17 cellular contexts compared by ENCODE assay signal in the genomic region with DNA sequence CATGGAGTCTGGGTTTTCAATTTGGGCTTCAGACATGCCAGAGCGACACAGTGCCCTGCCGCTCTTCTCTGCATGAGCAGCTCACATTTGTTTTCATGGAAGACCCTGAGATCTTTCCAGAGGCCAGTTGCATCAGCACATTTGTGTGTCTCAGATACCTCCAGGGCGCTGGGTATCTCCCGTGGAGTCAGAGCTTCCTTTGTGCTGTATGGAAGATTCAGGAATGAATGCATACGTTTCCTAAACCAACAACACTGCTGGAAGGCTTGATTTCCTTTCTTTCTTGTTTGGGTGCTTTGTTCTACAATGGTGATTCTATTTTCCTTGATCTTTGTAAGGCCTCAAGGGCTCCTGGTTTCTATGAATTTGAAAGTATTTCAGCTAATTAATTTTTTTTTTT.
A peak's percentile ranks its signal among the peaks of the same experiment; 100 is the strongest.
DNase-seq lines count a peak whose midpoint lies in the region; ATAC-seq and TF ChIP-seq lines count a peak whose summit lies in the region.
"Had no signal": no experiment of that assay in that cellular context is flagged by ENCODE, and none has a peak within 500 bp of the region (broad histone marks: within the 10 kb centered on the region; RNA-seq: fewer than 3 reads in every experiment).

No MANE protein-coding gene starts in this region.

- peaks cover 10% of the 10 kb centered on the region for H3K4me1 Mint-ChIP-seq in GM23338
- H3K4me1 Mint-ChIP-seq: CD4-positive, CD25-positive, alpha-beta regulatory T cell; CD8-positive, alpha-beta memory T cell had no signal

- peaks cover 7% of the 10 kb centered on the region; the same call in 1 of the 2 replicates for H3K9me2 ChIP-seq in GM23338 (ENCODE audit: insufficient read depth)

- no peak overlapping the region for H3K4me3 Mint-ChIP-seq in GM23338
- H3K4me3 Mint-ChIP-seq: CD4-positive, CD25-positive, alpha-beta regulatory T cell; CD8-positive, alpha-beta memory T cell; HFFc6 had no signal

- TF ChIP-seq CTCF in GM23338 (conservative IDR thresholded peaks at IDR 0.05; ENCODE audit: low read depth in 2 of 2), result no peak
- no peak for TF ChIP-seq CTCF in uterus (IDR thresholded peaks at IDR 0.05)

- TF ChIP-seq POLR2A in uterus (IDR thresholded peaks at IDR 0.05), result no peak

- intact Hi-C loops in uterus (cut with DNase I; ENCODE audit: low total_unique reads), result no loop called here

- peak overlapping the region; percentile 23 for H4K8ac ChIP-seq in trophoblast cell (ENCODE audit: low read depth, low read length)

- H3F3A ChIP-seq in GM23338 (replicated peaks; ENCODE audit: low read depth), result no peaks in the 10 kb centered on the region

- H3K27ac ChIP-seq in GM23338 (ENCODE audit: low read depth) (no peak overlapping the region), trophoblast cell (ENCODE audit: low read depth, low read length) (no peak overlapping the region), uterus (no peak overlapping the region)
- H3K27ac ChIP-seq: C4-2B, GM23248 had no signal

- in situ Hi-C loops in SK-MEL-5 (cut with HindIII; ENCODE audit: low pct_unique_long_range_greater_than_20kb, low sequenced_read_pairs), result no loop called here

- H3K4ac ChIP-seq in trophoblast cell (ENCODE audit: low read depth, low read length), result no peak overlapping the region

- no peak overlapping the region for H3K4me3 ChIP-seq in GM23338
- no peak overlapping the region for H3K4me3 ChIP-seq in trophoblast cell (ENCODE audit: low read depth, low read length)
- H3K4me3 ChIP-seq in uterus, result no peak overlapping the region
- H3K4me3 ChIP-seq: GM23248, HAP-1 had no signal

- DNase-seq in GM23338 (ENCODE audit: low spot score) (peak; percentile 19), SK-MEL-5 (ENCODE audit: low read depth, low spot score) (peak; percentile 71), islet precursor cell (peak; percentile 60), trophoblast cell (no peak), uterus (no peak), HUDEP-2 (lab: John Stamatoyannopoulos, UW; ENCODE audit: unreplicated experiment in 76 of 76) (no peak)
- DNase-seq: CD4-positive, CD25-positive, alpha-beta regulatory T cell; CD8-positive, alpha-beta memory T cell; DMS 273 treated with DMSO at 0.1 percent for 48 hours; DMS79; EL; GF-D8; GM23248; HFFc6 had no signal

- H3K4me1 ChIP-seq in GM23338 (ENCODE audit: insufficient read depth), result no peaks in the 10 kb centered on the region
- no peaks in the 10 kb centered on the region for H3K4me1 ChIP-seq in trophoblast cell (ENCODE audit: control insufficient read depth in 1 of 2, insufficient read depth in 2 of 2, low read length in 2 of 2)
- no peaks in the 10 kb centered on the region for H3K4me1 ChIP-seq in uterus
- H3K4me1 ChIP-seq: HAP-1 had no signal

- H3K4me2 ChIP-seq in GM23338 (no peak overlapping the region), trophoblast cell (ENCODE audit: low read length) (no peak overlapping the region)

- no peak overlapping the region for H3K18ac ChIP-seq in trophoblast cell (ENCODE audit: low read length)

- H3K27me3 Mint-ChIP-seq in GM23338 (ENCODE audit: insufficient read depth, low read depth, poor library complexity), result peaks cover 2% of the 10 kb centered on the region
- H3K27me3 Mint-ChIP-seq: CD4-positive, CD25-positive, alpha-beta regulatory T cell had no signal

- no peak overlapping the region for H3K9ac ChIP-seq in trophoblast cell (ENCODE audit: low read length)
- H3K9ac ChIP-seq: GM23248 had no signal

- no peak overlapping the region for H3K14ac ChIP-seq in trophoblast cell (ENCODE audit: low read length)

- no peaks in the 10 kb centered on the region for H3K79me1 ChIP-seq in trophoblast cell (ENCODE audit: low read length)

- H2BK12ac ChIP-seq in trophoblast cell (ENCODE audit: low read length), result no peak overlapping the region

- WGBS in trophoblast cell (ENCODE audit: extremely low coverage, insufficient coverage, insufficient read length), result no CpG with 5 or more reads among the region's 5 CpGs

- H3K27ac Mint-ChIP-seq in GM23338, result no peak overlapping the region
- H3K27ac Mint-ChIP-seq: CD4-positive, CD25-positive, alpha-beta regulatory T cell; CD8-positive, alpha-beta memory T cell; HFFc6 had no signal

- H2BK120ac ChIP-seq in trophoblast cell (ENCODE audit: insufficient read depth, low read length, poor library complexity), result no peak overlapping the region

- no peak overlapping the region for H3K23ac ChIP-seq in trophoblast cell (ENCODE audit: low read length)

- no peak overlapping the region for H2BK5ac ChIP-seq in trophoblast cell (ENCODE audit: low read depth, low read length, poor library complexity)

- H3K36me3 Mint-ChIP-seq in GM23338 (ENCODE audit: low read depth), result no peaks in the 10 kb centered on the region
- H3K36me3 Mint-ChIP-seq: CD4-positive, CD25-positive, alpha-beta regulatory T cell; CD8-positive, alpha-beta memory T cell had no signal

- no peaks in the 10 kb centered on the region for H4K20me1 ChIP-seq in GM23338 (replicated peaks; ENCODE audit: insufficient read depth)

- H3K27me3 ChIP-seq in GM23338 (ENCODE audit: insufficient read depth) (no peaks in the 10 kb centered on the region), trophoblast cell (ENCODE audit: insufficient read depth, low read length) (no peaks in the 10 kb centered on the region), uterus (no peaks in the 10 kb centered on the region)

- H3K9me3 ChIP-seq in trophoblast cell (ENCODE audit: insufficient read depth, low read depth, low read length) (no peaks in the 10 kb centered on the region), uterus (no peaks in the 10 kb centered on the region)
- H3K9me3 ChIP-seq: HAP-1 had no signal

- no peak overlapping the region for H4K12ac ChIP-seq in trophoblast cell (ENCODE audit: low read depth, low read length)

- no peak overlapping the region for H2AK5ac ChIP-seq in trophoblast cell (ENCODE audit: low read length)

- H3K79me2 ChIP-seq in GM23338 (replicated peaks; ENCODE audit: insufficient read depth), result no peaks in the 10 kb centered on the region
- H3K79me2 ChIP-seq in trophoblast cell (ENCODE audit: control insufficient read depth, insufficient read depth, low read length, poor library complexity), result no peaks in the 10 kb centered on the region

- H3K36me3 ChIP-seq in GM23338 (ENCODE audit: insufficient read depth), result no peaks in the 10 kb centered on the region
- H3K36me3 ChIP-seq in trophoblast cell (ENCODE audit: control insufficient read depth in 1 of 2, insufficient read depth in 2 of 2, low read length in 2 of 2), result no peaks in the 10 kb centered on the region
- H3K36me3 ChIP-seq in uterus, result no peaks in the 10 kb centered on the region
- H3K36me3 ChIP-seq: HAP-1 had no signal

- H2AFZ ChIP-seq in GM23338 (0 out of 2 replicates have a peak overlapping the region, but pooled peaks have one; percentile 14), trophoblast cell (ENCODE audit: insufficient read depth, low read length, poor library complexity) (no peak overlapping the region)
- H2AFZ ChIP-seq: GM23248 had no signal

- no peaks in the 10 kb centered on the region; the same call in 2 of the 3 replicates for H3K9me3 Mint-ChIP-seq in GM23338

- H4K91ac ChIP-seq in trophoblast cell (ENCODE audit: low read depth, low read length), result no peak overlapping the region

- ATAC-seq in GM23338 (peak; percentile 76), GM21786 (IDR thresholded peaks at IDR 0.05; ENCODE audit: unreplicated experiment) (no peak)

Comparison
In these comparisons a context has a peak if more than half of its experiments do, and no peak if none do; other contexts are left out.
1. DNase-seq: peak in GM23338 (single experiment), SK-MEL-5 (single experiment) and islet precursor cell (single experiment); none in trophoblast cell (0 of 2), uterus (0 of 2) and HUDEP-2 (0 of 76).